ENCODE assay signal across 1 cellular context in the genomic region with DNA sequence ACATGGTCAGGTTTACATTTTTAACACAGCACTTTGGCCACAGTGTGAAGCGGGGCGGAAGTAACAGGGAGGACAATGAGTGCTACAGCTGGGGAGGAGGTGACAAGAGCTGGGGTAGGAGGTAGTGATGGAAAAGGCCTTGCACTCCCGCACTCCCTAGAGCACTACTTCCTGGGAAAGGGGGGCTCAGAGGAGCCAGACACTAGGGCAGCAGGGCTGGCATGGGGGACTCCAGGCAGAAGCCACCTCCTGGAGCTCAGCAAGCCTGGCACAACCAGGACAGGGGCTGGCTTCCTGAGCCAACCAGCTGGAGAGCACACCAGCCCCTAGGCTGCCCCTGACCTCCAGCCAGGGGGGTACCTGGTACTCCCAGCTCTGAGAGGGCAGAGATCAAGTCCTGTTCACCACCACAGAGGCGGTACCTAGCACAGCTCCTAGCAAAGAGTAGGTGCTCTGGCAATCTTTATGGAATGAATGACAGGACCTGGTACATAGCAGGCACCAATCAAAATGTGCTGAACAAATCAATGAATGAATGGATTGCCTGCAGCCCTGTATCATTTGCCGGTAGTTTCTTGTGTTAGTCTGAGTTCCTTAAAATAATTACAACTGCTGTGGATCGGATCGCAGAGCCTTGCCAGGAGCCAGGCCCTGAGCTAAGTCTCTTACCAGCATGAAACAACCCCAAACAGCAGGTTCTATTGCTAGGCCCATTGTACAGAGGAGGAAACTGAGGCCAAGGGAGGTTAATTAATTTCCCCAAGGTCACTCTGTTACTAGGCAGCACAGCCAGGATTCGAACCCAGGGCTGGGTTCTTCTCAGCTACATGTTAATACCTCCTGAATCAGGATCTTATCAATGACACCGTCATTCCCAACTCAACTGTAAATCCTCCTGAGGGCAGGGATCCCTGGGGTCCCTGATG.
TF ChIP-seq lines count a peak whose summit lies in the region.

No MANE protein-coding gene starts in this region.

TF ChIP-seq in HepG2, 621 proteins besides CTCF, POLR2A, EP300 and RAD21 (continued from another document and continues in another):
- TF ChIP-seq NONO (IDR thresholded peaks at IDR 0.05) (no peak), NONO (CRISPR knock-in tag; conservative IDR thresholded peaks at IDR 0.05) (no peak), NCOA1 (CRISPR knock-in tag; IDR thresholded peaks at IDR 0.05) (peak; percentile 53), ZBED4 (CRISPR knock-in tag; IDR thresholded peaks at IDR 0.05; ENCODE audit: borderline replicate concordance) (0 out of 2 replicates have a peak, but pooled peaks have one; percentile 17), ZNF337 (CRISPR knock-in tag; IDR thresholded peaks at IDR 0.05; ENCODE audit: borderline replicate concordance, low read depth) (no peak), DPF2 (CRISPR knock-in tag; IDR thresholded peaks at IDR 0.05; ENCODE audit: borderline replicate concordance, low read depth) (no peak), ZNF784 (CRISPR knock-in tag; IDR thresholded peaks at IDR 0.05; ENCODE audit: borderline replicate concordance) (no peak; the same call in 1 of the 2 replicates), SKIL (CRISPR knock-in tag; IDR thresholded peaks at IDR 0.05; ENCODE audit: borderline replicate concordance) (no peak), IRF9 (CRISPR knock-in tag; IDR thresholded peaks at IDR 0.05; ENCODE audit: borderline replicate concordance) (no peak), ZNF205 (CRISPR knock-in tag; IDR thresholded peaks at IDR 0.05) (no peak), HNRNPUL1 (IDR thresholded peaks at IDR 0.05; ENCODE audit: low read depth, low read length) (no peak), CENPX (CRISPR knock-in tag; IDR thresholded peaks at IDR 0.05) (no peak), GPBP1L1 (CRISPR knock-in tag; IDR thresholded peaks at IDR 0.05) (no peak), ZNF281 (CRISPR knock-in tag; IDR thresholded peaks at IDR 0.05; ENCODE audit: borderline replicate concordance) (0 out of 2 replicates have a peak, but pooled peaks have one; percentile 16), ZXDC (CRISPR knock-in tag; IDR thresholded peaks at IDR 0.05) (no peak), ZNF512B (CRISPR knock-in tag; IDR thresholded peaks at IDR 0.05; ENCODE audit: borderline replicate concordance) (no peak), CSRNP1 (CRISPR knock-in tag; IDR thresholded peaks at IDR 0.05) (no peak), NBN (conservative IDR thresholded peaks at IDR 0.05) (no peak), CBX2 (IDR thresholded peaks at IDR 0.05; ENCODE audit: low read depth, low read length) (no peak), CBX2 (CRISPR knock-in tag; IDR thresholded peaks at IDR 0.05; ENCODE audit: low read depth) (no peak), HNF1B (CRISPR knock-in tag; IDR thresholded peaks at IDR 0.05) (peak; percentile 5), HCFC1 (IDR thresholded peaks at IDR 0.05; ENCODE audit: low read depth, low read length) (no peak), ZNF414 (CRISPR knock-in tag; IDR thresholded peaks at IDR 0.05) (no peak), SKI (IDR thresholded peaks at IDR 0.05; ENCODE audit: partially characterized antibody) (no peak)
